In genomic region chr2:138522556-138522955, GRCh38 we compare ENCODE assay signal across 11 cellular contexts. TPM values are rescaled to one million over a fixed set of nuclear protein-coding genes. Genes with fewer than 3 reads are reported as not detected.
DNase-seq lines count a peak whose midpoint lies in the region; ATAC-seq and TF ChIP-seq lines count a peak whose summit lies in the region.
"Had no signal": no experiment of that assay in that cellular context is flagged by ENCODE, and none has a peak within 500 bp of the region (broad histone marks: within the 10 kb centered on the region; RNA-seq: fewer than 3 reads in every experiment).

No MANE protein-coding gene starts in this region.

- H3K4me3 Mint-ChIP-seq in CD8-positive, alpha-beta T cell = no peak overlapping the region

- TF ChIP-seq CTCF in neutrophil (IDR thresholded peaks at IDR 0.05) (no peak), ovary (IDR thresholded peaks at IDR 0.05) (no peak)
- no peak for TF ChIP-seq CTCF in CD8-positive, alpha-beta T cell (IDR thresholded peaks at IDR 0.05)

- TF ChIP-seq EP300 in ovary (IDR thresholded peaks at IDR 0.05) = no peak

- H3K27me3 Mint-ChIP-seq in CD8-positive, alpha-beta T cell (ENCODE audit: low read depth) = no peaks in the 10 kb centered on the region

- peaks cover 22% of the 10 kb centered on the region for H3K4me1 Mint-ChIP-seq in CD8-positive, alpha-beta T cell (ENCODE audit: low read depth)

- peaks cover 21 to 35% of the 10 kb centered on the region in 2 experiments for H3K4me1 ChIP-seq in neutrophil (ENCODE audit: control insufficient read depth in 1 of 2, insufficient read depth in 1 of 2, low read depth in 1 of 2, low read length in 1 of 2)
- no peaks in the 10 kb centered on the region for H3K4me1 ChIP-seq in CD8-positive, alpha-beta T cell (ENCODE audit: insufficient read depth, low read length)
- peaks cover 2% of the 10 kb centered on the region for H3K4me1 ChIP-seq in ovary (ENCODE audit: insufficient read depth)
- H3K4me1 ChIP-seq: foreskin keratinocyte had no signal

- H3K36me3 ChIP-seq in neutrophil (peaks cover 6% of the 10 kb centered on the region), ovary (no peaks in the 10 kb centered on the region)
- H3K36me3 ChIP-seq in CD8-positive, alpha-beta T cell (ENCODE audit: insufficient read depth, low read length) = no peaks in the 10 kb centered on the region

- peak; percentile 74 for ATAC-seq in GM19023 (IDR thresholded peaks at IDR 0.05; ENCODE audit: unreplicated experiment)
- peak; percentile 69 for ATAC-seq in GM21717 (IDR thresholded peaks at IDR 0.05; ENCODE audit: unreplicated experiment)
- ATAC-seq in HG03196 (IDR thresholded peaks at IDR 0.05; ENCODE audit: unreplicated experiment) = peak; percentile 67
- ATAC-seq in CD8-positive, alpha-beta T cell = no peak
- ATAC-seq: foreskin keratinocyte, PC-3 had no signal

- no peak overlapping the region for H3K27ac Mint-ChIP-seq in CD8-positive, alpha-beta T cell

- H3K9me3 Mint-ChIP-seq in CD8-positive, alpha-beta T cell = peaks cover 15% of the 10 kb centered on the region

- DNase-seq in CD8-positive, alpha-beta T cell = no peak
- DNase-seq in cerebellar cortex (ENCODE audit: low spot score) = no peak
- DNase-seq in ovary = no peak
- DNase-seq: DND-41, foreskin keratinocyte, NCI-H146, PC-3 had no signal

- H3K27me3 ChIP-seq in neutrophil (no peaks in the 10 kb centered on the region), ovary (no peaks in the 10 kb centered on the region)
- H3K27me3 ChIP-seq in CD8-positive, alpha-beta T cell (ENCODE audit: insufficient read depth, low read length) = no peaks in the 10 kb centered on the region
- H3K27me3 ChIP-seq: foreskin keratinocyte had no signal

- CTCF ChIA-PET in CD8-positive, alpha-beta T cell (lab: Charles Lee) = no interaction called here

- no peak overlapping the region for H3K4me3 ChIP-seq in neutrophil (ENCODE audit: low read depth in 1 of 2, low read length in 1 of 2)
- H3K4me3 ChIP-seq in CD8-positive, alpha-beta T cell (ENCODE audit: low read depth, low read length) = no peak overlapping the region
- H3K4me3 ChIP-seq in ovary = no peak overlapping the region

- POLR2A ChIA-PET in CD8-positive, alpha-beta T cell (lab: Charles Lee) = interaction anchor here (0.8 kb wide), 1 partner anchor 59 kb away, joined by 3 read pairs; no protein-coding TSS in a partner anchor

- peaks cover 31% of the 10 kb centered on the region for H3K36me3 Mint-ChIP-seq in CD8-positive, alpha-beta T cell

- no peaks in the 10 kb centered on the region for H3K9me3 ChIP-seq in neutrophil
- H3K9me3 ChIP-seq in CD8-positive, alpha-beta T cell (ENCODE audit: low read length) = no peaks in the 10 kb centered on the region
- H3K9me3 ChIP-seq in ovary = peaks cover 0 to 4% of the 10 kb centered on the region in 2 donors

- WGBS in ovary, 3 donors = 88 to 90% (median 89%) methylated on average over 3 of the region's 3 CpGs

- no peak for TF ChIP-seq POLR2A in ovary (IDR thresholded peaks at IDR 0.05)

- H3K27ac ChIP-seq in neutrophil (peak overlapping the region; percentile 73), ovary (no peak overlapping the region)
- H3K27ac ChIP-seq in CD8-positive, alpha-beta T cell (ENCODE audit: low read depth, low read length) = no peak overlapping the region
- H3K27ac ChIP-seq: foreskin keratinocyte had no signal

- intact Hi-C loops in CD8-positive, alpha-beta T cell (cut with DNase I, micrococcal nuclease) = no loop called here
- intact Hi-C loops in ovary (cut with DNase I) = no loop called here

RNA-seq across cellular contexts. Expression of gene SPOPL, which starts 21.0 kb away (rescaled TPM):
- 10 to 100 TPM; 14.2 to 15.7 TPM for total RNA-seq in CD8-positive, alpha-beta T cell
- 10 to 100 TPM; 18.6 to 30.9 (median 23.9) TPM for total RNA-seq in ovary
- polyA plus RNA-seq in ovary = 10 to 100 TPM; 10.9 to 11.1 TPM
